In the genomic region with DNA sequence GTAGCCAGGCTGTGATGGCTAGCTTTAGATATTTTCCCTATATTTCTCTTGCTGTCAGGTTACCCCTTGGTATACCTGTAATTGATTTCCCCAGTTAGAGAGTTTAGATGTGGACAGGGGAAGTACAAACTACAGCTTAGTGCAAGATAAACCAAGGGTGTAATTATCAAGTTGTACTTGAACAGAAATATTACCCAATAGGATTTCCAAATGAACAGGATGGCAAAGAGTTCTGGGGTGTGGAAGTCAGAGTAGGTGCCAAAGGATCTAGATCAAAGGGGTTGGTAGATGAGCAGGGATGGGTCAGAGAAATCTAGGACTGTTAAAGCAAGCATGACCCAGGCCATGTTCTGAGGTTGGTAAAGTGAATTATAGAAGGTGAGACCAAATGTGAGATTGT, we compare ENCODE assay signal across 28 cellular contexts.
"Had no signal": no experiment of that assay in that cellular context is flagged by ENCODE, and none has a peak within 500 bp of the region (broad histone marks: within the 10 kb centered on the region; RNA-seq: fewer than 3 reads in every experiment).

No MANE protein-coding gene starts in this region.

- H3K9ac ChIP-seq: neural progenitor cell, parathyroid adenoma had no signal

- DNase-seq: naive thymus-derived CD4-positive, alpha-beta T cell; natural killer cell; occipital lobe; ovary; posterior cingulate gyrus; psoas muscle; right cardiac atrium; spleen; stimulated activated CD4-positive, alpha-beta T cell treated with anti-CD3 and anti-CD28 coated beads, Interleukin-12 subunit alpha, Interleukin-12 subunit beta, amount 100 ng/mL, for 4 hours; stimulated activated CD4-positive, alpha-beta T cell treated with anti-CD3 and anti-CD28 coated beads, Interleukin-1b, Interleukin-23, amount 100 ng/mL, for 48 hours; stimulated activated CD4-positive, alpha-beta T cell treated with anti-CD3 and anti-CD28 coated beads, Interleukin-4, amount 100 ng/mL, for 1 hour; stimulated activated CD4-positive, alpha-beta T cell treated with anti-CD3 and anti-CD28 coated beads, Interleukin-4, amount 100 ng/mL, for 4 hours; stimulated activated CD8-positive, alpha-beta memory T cell treated with anti-CD3 and anti-CD28 coated beads, Interleukin-4, amount 100 ng/mL, for 48 hours; stimulated activated naive CD4-positive, alpha-beta T cell treated with Interleukin-2 at 50 U/mL for 16 hours; stomach; thyroid gland; trophoblast cell; upper lobe of left lung had no signal

- H3K36me3 ChIP-seq: neural progenitor cell, ovary, spleen, stomach, thoracic aorta, thyroid gland, tibial nerve, upper lobe of left lung, vagina had no signal

- ATAC-seq: naive thymus-derived CD4-positive, alpha-beta T cell; natural killer cell; psoas muscle; right cardiac atrium; sciatic nerve; stimulated activated memory B cell treated with anti-CD40 and anti-IgM and Interleukin-4, amounts not matched to agents 10 μg/mL and 1 μg/mL and 100 μg/mL, for 72 hours had no signal

- H3K9me3 ChIP-seq: ovary, thoracic aorta, thyroid gland, upper lobe of left lung, vagina had no signal

- H2AFZ ChIP-seq: neural progenitor cell, parathyroid adenoma had no signal

- H3K79me2 ChIP-seq: parathyroid adenoma had no signal

- FAIRE-seq: urothelium cell line had no signal

- H3K4me2 ChIP-seq: neural progenitor cell, smooth muscle cell had no signal

- H3K27me3 ChIP-seq: neural progenitor cell, ovary, spleen, stomach, thyroid gland, tibial nerve, upper lobe of left lung, vagina had no signal

- H3K4me1 ChIP-seq: neural progenitor cell, parathyroid adenoma, psoas muscle, spleen, stomach, thyroid gland, tibial nerve, upper lobe of left lung, vagina had no signal

- H3K27ac ChIP-seq: neural progenitor cell, ovary, parathyroid adenoma, psoas muscle, skin epidermis, spleen, stomach, thoracic aorta, thyroid gland, tibial nerve, upper lobe of left lung, vagina had no signal

- H3K4me3 ChIP-seq: neural progenitor cell, ovary, psoas muscle, skin epidermis, smooth muscle cell, spleen, stomach, thoracic aorta, thyroid gland, tibial nerve, upper lobe of left lung, vagina had no signal
